ENCODE assay signal across 8 cellular contexts in the genomic region with DNA sequence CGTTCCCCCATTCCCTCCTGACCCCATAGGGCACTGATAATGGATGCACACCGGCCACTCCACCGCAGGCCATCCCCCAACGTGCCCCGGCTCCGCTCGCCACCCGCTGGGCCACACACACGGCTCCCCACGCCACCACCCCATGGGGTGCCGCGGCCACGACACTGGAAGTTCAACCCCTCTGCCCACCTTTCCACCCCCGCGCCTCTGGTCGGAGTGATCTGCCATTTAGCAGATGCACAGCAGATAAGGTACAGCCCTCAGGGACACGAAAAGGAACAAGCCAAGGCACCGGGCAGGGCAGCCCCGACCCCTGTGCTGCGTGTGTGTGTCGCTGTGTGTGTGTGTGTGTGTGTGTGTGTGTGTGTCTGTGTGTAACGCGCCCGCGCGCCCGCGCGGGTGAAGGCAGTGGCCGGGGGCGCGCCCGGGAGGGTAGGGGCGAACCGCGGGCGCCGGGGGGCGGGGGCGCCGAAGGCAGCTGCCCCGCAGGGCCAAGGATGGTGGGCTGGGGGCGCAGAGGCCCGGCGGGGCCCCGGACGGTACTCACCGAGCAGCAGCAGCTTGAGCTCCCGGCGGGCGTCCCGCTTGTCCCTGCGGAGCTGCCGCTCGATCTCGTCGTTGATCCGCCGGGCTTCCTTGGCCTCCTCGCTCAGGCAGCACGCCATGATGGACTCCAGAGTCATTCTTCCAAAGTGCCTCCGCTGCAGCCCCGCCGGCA. TPM values are rescaled to one million over a fixed set of nuclear protein-coding genes. Genes with fewer than 3 reads are reported as not detected.
DNase-seq lines count a peak whose midpoint lies in the region; ATAC-seq and TF ChIP-seq lines count a peak whose summit lies in the region.

No MANE protein-coding gene starts in this region.

- peaks cover 5% of the 10 kb centered on the region; the same call in 1 of the 2 replicates for H3K36me3 ChIP-seq in DND-41 (ENCODE audit: insufficient read depth, low read length)

- H3K9me3 ChIP-seq in DND-41 (ENCODE audit: insufficient read depth, low read length, severe bottlenecking) = no peaks in the 10 kb centered on the region

- H4K20me1 ChIP-seq in DND-41 (ENCODE audit: insufficient read depth, low read length) = peaks cover 32% of the 10 kb centered on the region; the same call in 1 of the 2 replicates

- H3K9me3 Mint-ChIP-seq in activated CD4-positive, alpha-beta memory T cell treated with anti-CD3 and anti-CD28 coated beads, Interleukin-2, amount 10 ng/mL, durations not matched to agents 7 days and 5 days = no peaks in the 10 kb centered on the region
- no peaks in the 10 kb centered on the region for H3K9me3 Mint-ChIP-seq in memory B cell

- H3K4me2 ChIP-seq in DND-41 (ENCODE audit: insufficient read depth, low read length) = peak overlapping the region; percentile 81

- peak overlapping the region; percentile 68 to 79 for H3K4me3 ChIP-seq in DND-41 (ENCODE audit: low read depth in 1 of 2, low read length in 2 of 2)

- peak overlapping the region; percentile 91 for H3K9ac ChIP-seq in DND-41 (ENCODE audit: low read depth, low read length)

- no peaks in the 10 kb centered on the region for H3K27me3 ChIP-seq in DND-41 (ENCODE audit: insufficient read depth, low read length, poor library complexity)

- peak overlapping the region; percentile 78 for H3K27ac Mint-ChIP-seq in activated CD4-positive, alpha-beta memory T cell treated with anti-CD3 and anti-CD28 coated beads, Interleukin-2, amount 10 ng/mL, durations not matched to agents 7 days and 5 days
- no peak overlapping the region for H3K27ac Mint-ChIP-seq in memory B cell

- H3K36me3 Mint-ChIP-seq in activated CD4-positive, alpha-beta memory T cell treated with anti-CD3 and anti-CD28 coated beads, Interleukin-2, amount 10 ng/mL, durations not matched to agents 7 days and 5 days (ENCODE audit: low read depth) = peaks cover 7% of the 10 kb centered on the region
- H3K36me3 Mint-ChIP-seq in memory B cell = peaks cover 2% of the 10 kb centered on the region

- DNase-seq in DND-41 = peak; percentile 71
- DNase-seq in NCI-H1105 treated with DMSO at 0.1 percent for 48 hours (lab: John Stamatoyannopoulos, UW) = peak; percentile 33
- peak; percentile 69 for DNase-seq in activated CD4-positive, alpha-beta memory T cell treated with anti-CD3 and anti-CD28 coated beads, Interleukin-2, amount 10 ng/mL, durations not matched to agents 7 days and 5 days
- DNase-seq in effector CD8-positive, alpha-beta T cell (lab: John Stamatoyannopoulos, UW) = peak; percentile 25
- DNase-seq in memory B cell (ENCODE audit: low spot score in 2 of 2) = peak; percentile 3 to 37
- peak; percentile 28 for DNase-seq in stimulated activated CD8-positive, alpha-beta memory T cell treated with anti-CD3 and anti-CD28 coated beads, Interleukin-12 subunit alpha, Interleukin-12 subunit beta, amount 100 ng/mL, for 1 hour (ENCODE audit: low read depth)
- no peak for DNase-seq in NOMO-1 treated with DMSO at 0.1 percent for 48 hours (lab: John Stamatoyannopoulos, UW; ENCODE audit: unreplicated experiment)
- no peak for DNase-seq in inferior parietal cortex (ENCODE audit: extremely low spot score)

- CTCF ChIA-PET in activated CD4-positive, alpha-beta memory T cell treated with anti-CD3 and anti-CD28 coated beads, Interleukin-2, amount 10 ng/mL, durations not matched to agents 7 days and 5 days (lab: Charles Lee) = interaction anchor here (0.8 to 1.5 kb wide), 4 partner anchors 10 to 333 kb away, joined by 3 to 12 read pairs (median 4); no protein-coding TSS in a partner anchor

- no peaks in the 10 kb centered on the region for H3K27me3 Mint-ChIP-seq in activated CD4-positive, alpha-beta memory T cell treated with anti-CD3 and anti-CD28 coated beads, Interleukin-2, amount 10 ng/mL, durations not matched to agents 7 days and 5 days
- H3K27me3 Mint-ChIP-seq in memory B cell = peaks cover 43% of the 10 kb centered on the region

- H3K79me2 ChIP-seq in DND-41 (ENCODE audit: insufficient read depth, low read length) = peaks cover 56% of the 10 kb centered on the region

- H3K4me3 Mint-ChIP-seq in activated CD4-positive, alpha-beta memory T cell treated with anti-CD3 and anti-CD28 coated beads, Interleukin-2, amount 10 ng/mL, durations not matched to agents 7 days and 5 days = peak overlapping the region; percentile 91
- H3K4me3 Mint-ChIP-seq in memory B cell = peak overlapping the region; percentile 63

- ATAC-seq in DND-41 (ENCODE audit: insufficient read depth, low read depth) = peak; percentile 23
- peak; percentile 8 for ATAC-seq in memory B cell (ENCODE audit: low read depth)

- peaks cover 55% of the 10 kb centered on the region for H3K4me1 ChIP-seq in DND-41 (ENCODE audit: insufficient read depth, low read length)

- no peak for TF ChIP-seq CTCF in DND-41 (IDR thresholded peaks at IDR 0.05; ENCODE audit: borderline replicate concordance, extremely low read depth, low read length, poor library complexity, severe bottlenecking)

- peak overlapping the region; percentile 81 for H3K27ac ChIP-seq in DND-41 (ENCODE audit: low read length)

- POLR2A ChIA-PET in activated CD4-positive, alpha-beta memory T cell treated with anti-CD3 and anti-CD28 coated beads, Interleukin-2, amount 10 ng/mL, durations not matched to agents 7 days and 5 days (lab: Charles Lee) = interaction anchor here (0.8 to 1.7 kb wide), 15 partner anchors 8 to 266 kb away, joined by 3 to 14 read pairs (median 3); partner anchors contain the start of gene PSAT1

- H2AFZ ChIP-seq in DND-41 (ENCODE audit: low read depth, low read length) = peak overlapping the region; percentile 33

- H3K4me1 Mint-ChIP-seq in activated CD4-positive, alpha-beta memory T cell treated with anti-CD3 and anti-CD28 coated beads, Interleukin-2, amount 10 ng/mL, durations not matched to agents 7 days and 5 days = peaks cover 58% of the 10 kb centered on the region
- peaks cover 27% of the 10 kb centered on the region for H3K4me1 Mint-ChIP-seq in memory B cell

RNA-seq across cellular contexts. Expression of gene GNAQ, which starts 0.9 kb away (rescaled TPM):
- total RNA-seq in activated CD4-positive, alpha-beta memory T cell treated with anti-CD3 and anti-CD28 coated beads, Interleukin-2, amount 10 ng/mL, durations not matched to agents 7 days and 5 days = 10 to 100 TPM; 28.0 to 28.8 TPM

Comparison
In these comparisons a context has a peak if more than half of its experiments do, and no peak if none do; other contexts are left out.
1. DNase-seq: peak in DND-41 (single experiment), NCI-H1105 treated with DMSO at 0.1 percent for 48 hours (single experiment), activated CD4-positive, alpha-beta memory T cell treated with anti-CD3 and anti-CD28 coated beads, Interleukin-2, amount 10 ng/mL, durations not matched to agents 7 days and 5 days (single experiment), effector CD8-positive, alpha-beta T cell (single experiment), memory B cell (2 of 2) and stimulated activated CD8-positive, alpha-beta memory T cell treated with anti-CD3 and anti-CD28 coated beads, Interleukin-12 subunit alpha, Interleukin-12 subunit beta, amount 100 ng/mL, for 1 hour (single experiment); none in NOMO-1 treated with DMSO at 0.1 percent for 48 hours (single experiment) and inferior parietal cortex (single experiment).